In the genomic region with DNA sequence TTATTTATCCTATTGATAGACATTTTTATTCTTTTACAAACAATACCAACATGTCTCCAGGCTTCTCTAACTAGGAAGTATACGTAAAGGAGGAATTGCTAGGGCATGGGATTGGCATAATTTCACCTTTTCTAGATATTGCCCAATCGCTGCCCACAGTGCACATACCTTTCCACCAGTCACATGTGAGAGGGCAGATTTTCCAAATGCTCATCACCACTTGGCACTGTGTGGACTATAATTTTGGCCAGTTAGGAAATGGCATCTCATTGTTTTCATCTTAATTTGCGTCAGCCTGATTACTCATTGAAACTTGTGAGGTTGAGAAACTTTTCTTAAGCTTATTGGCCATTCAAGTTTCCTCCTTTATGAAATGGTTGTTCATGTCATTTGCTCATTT, we compare ENCODE assay signal across 23 cellular contexts. TPM values are rescaled to one million over a fixed set of nuclear protein-coding genes. Genes with fewer than 3 reads are reported as not detected.
DNase-seq lines count a peak whose midpoint lies in the region; ATAC-seq and TF ChIP-seq lines count a peak whose summit lies in the region.
"Had no signal": no experiment of that assay in that cellular context is flagged by ENCODE, and none has a peak within 500 bp of the region (broad histone marks: within the 10 kb centered on the region; RNA-seq: fewer than 3 reads in every experiment).

No MANE protein-coding gene starts in this region.

- H3K27me3 ChIP-seq in GM23248 (replicated peaks; ENCODE audit: insufficient read depth) (no peaks in the 10 kb centered on the region), RWPE2 (ENCODE audit: insufficient read depth, poor library complexity, severe bottlenecking) (no peaks in the 10 kb centered on the region), esophagus muscularis mucosa (no peaks in the 10 kb centered on the region)
- H3K27me3 ChIP-seq: esophagus squamous epithelium, hepatocyte, pancreas had no signal

- WGBS in GM23248 (ENCODE audit: low coverage in 1 of 2, low lambda C conversion rate in 2 of 2, missing lambda C conversion rate in 2 of 2), 2 experiments, result 62 to 65% methylated on average over 3 of the region's 3 CpGs
- 89% methylated on average over 3 of the region's 3 CpGs for WGBS in esophagus muscularis mucosa

- no peak overlapping the region for H2AFZ ChIP-seq in GM23248
- H2AFZ ChIP-seq: hepatocyte had no signal

- no peak overlapping the region for H3K4me2 ChIP-seq in GM23248 (ENCODE audit: unreplicated experiment)
- H3K4me2 ChIP-seq: hepatocyte had no signal

- no peak overlapping the region for H3K9ac ChIP-seq in GM23248

- H3K36me3 ChIP-seq in GM23248 (ENCODE audit: low read depth), result no peaks in the 10 kb centered on the region
- H3K36me3 ChIP-seq in RWPE2 (ENCODE audit: low read depth), result peaks cover 12% of the 10 kb centered on the region; the same call in 1 of the 2 replicates
- peaks cover 7 to 45% (median 17%) of the 10 kb centered on the region in 4 donors for H3K36me3 ChIP-seq in esophagus muscularis mucosa
- H3K36me3 ChIP-seq: pancreas had no signal

- TF ChIP-seq CTCF in RWPE2 (IDR thresholded peaks at IDR 0.05; ENCODE audit: poor library complexity, severe bottlenecking), result no peak
- no peak for TF ChIP-seq CTCF in esophagus muscularis mucosa (IDR thresholded peaks at IDR 0.05)
- no peak for TF ChIP-seq CTCF in GM20000 (IDR thresholded peaks at IDR 0.05; ENCODE audit: extremely low read depth, missing control alignments)

- H3K79me2 ChIP-seq in GM23248 (ENCODE audit: insufficient read depth), result no peaks in the 10 kb centered on the region

- peaks cover 16% of the 10 kb centered on the region for H3F3A ChIP-seq in GM23248 (ENCODE audit: insufficient read depth)

- ATAC-seq in RWPE2 (ENCODE audit: low read depth) (peak; percentile 82), HG02973 (IDR thresholded peaks at IDR 0.05; ENCODE audit: unreplicated experiment) (no peak)
- ATAC-seq: activated T-cell treated with anti-CD3 and anti-CD28 coated beads, Interleukin-2, amount 50 U/mL, for 72 hours; GM12878; pancreas had no signal

- no peak for TF ChIP-seq EP300 in esophagus muscularis mucosa (IDR thresholded peaks at IDR 0.05)

- H3K27ac ChIP-seq in GM23248 (peak overlapping the region; percentile 69), RWPE2 (ENCODE audit: poor library complexity, severe bottlenecking) (peak overlapping the region; percentile 44), esophagus muscularis mucosa (replicated peaks in 1 of 4) (no peak overlapping the region)
- H3K27ac ChIP-seq: esophagus squamous epithelium, pancreas had no signal

- H3K9me3 ChIP-seq in GM23248 (ENCODE audit: low read depth), result no peaks in the 10 kb centered on the region
- H3K9me3 ChIP-seq in RWPE2 (ENCODE audit: severe bottlenecking), result no peaks in the 10 kb centered on the region
- H3K9me3 ChIP-seq in esophagus muscularis mucosa, result no peaks in the 10 kb centered on the region
- H3K9me3 ChIP-seq: esophagus squamous epithelium, pancreas had no signal

- H3K9me2 ChIP-seq in GM23248 (ENCODE audit: insufficient read depth), result no peaks in the 10 kb centered on the region

- intact Hi-C loops in esophagus muscularis mucosa (cut with DNase I), result no loop called here

- in situ Hi-C loops in GM23248 (cut with MboI), result loop anchor here (25.0 kb wide), 1 partner anchor 213 kb away; no protein-coding TSS in a partner anchor

- H3K4me1 ChIP-seq in GM23248 (ENCODE audit: insufficient read depth) (peaks cover 27% of the 10 kb centered on the region), RWPE2 (ENCODE audit: insufficient read depth, poor library complexity, severe bottlenecking) (peaks cover 25% of the 10 kb centered on the region), esophagus muscularis mucosa (peaks cover 5 to 40% (median 15%) of the 10 kb centered on the region in 4 donors)

- peak; percentile 89 for DNase-seq in GM23248
- no peak for DNase-seq in RWPE2 (ENCODE audit: low spot score)
- peak; percentile 17 for DNase-seq in esophagus muscularis mucosa (ENCODE audit: extremely low spot score)
- peak; percentile 95 for DNase-seq in renal cortical epithelial cell (ENCODE audit: low read depth)
- DNase-seq in GM20000 (ENCODE audit: low spot score), result no peak
- DNase-seq in NCI-H748 (lab: John Stamatoyannopoulos, UW; ENCODE audit: unreplicated experiment), result no peak
- DNase-seq: activated CD4-positive, alpha-beta T cell treated with anti-CD3 and anti-CD28 coated beads, Interleukin-2, amount 10 ng/mL, durations not matched to agents 24 days and 14 days; activated naive CD4-positive, alpha-beta T cell treated with anti-CD3 and anti-CD28 coated beads, Interleukin-2, amount 50 U/mL, for 16 hours; activated T-cell treated with anti-CD3 and anti-CD28 coated beads, Interleukin-2, amount 50 U/mL, for 72 hours; CD8-positive, alpha-beta memory T cell; DMS53; effector CD4-positive, alpha-beta T cell; esophagus squamous epithelium; GF-D8; immature natural killer cell; NCI-H2081; NK-92 treated with Interleukin-12 subunit alpha and Interleukin-12 subunit beta, amount 100 ng/mL, for 24 hours; pancreas; substantia nigra had no signal

- H3K4me3 ChIP-seq in GM23248, result no peak overlapping the region
- H3K4me3 ChIP-seq in RWPE2 (ENCODE audit: severe bottlenecking), result no peak overlapping the region
- no peak overlapping the region for H3K4me3 ChIP-seq in esophagus muscularis mucosa
- H3K4me3 ChIP-seq: esophagus squamous epithelium, GM12878, hepatocyte, pancreas had no signal

- TF ChIP-seq POLR2A in esophagus muscularis mucosa (IDR thresholded peaks at IDR 0.05; ENCODE audit: low read depth), result no peak

- no peaks in the 10 kb centered on the region for H4K20me1 ChIP-seq in GM23248 (ENCODE audit: insufficient read depth)

RNA-seq across cellular contexts. Expression of gene POLR2M, which starts 57.4 kb away (rescaled TPM):
- 56.1 and 226 TPM in 2 replicates for total RNA-seq in GM23248 (2014; rRNA removed; shearing (Covaris generic))
- 38.6 and 39.3 TPM in 2 replicates for polyA plus RNA-seq in GM23248 (2016; fragmentation: Nextera tagmentation; extraction: Ambion mirVana)
- total RNA-seq in esophagus muscularis mucosa (100 to 1,000 TPM; 133 to 799 (median 379) TPM), renal cortical epithelial cell (35.8 and 125 TPM in 2 replicates)

RNA-seq across cellular contexts. Expression of gene MYZAP, which starts 57.4 kb away (rescaled TPM):
- not detected in 2 replicates for total RNA-seq in GM23248 (2014; rRNA removed; shearing (Covaris generic))
- polyA plus RNA-seq in GM23248 (2016; fragmentation: Nextera tagmentation; extraction: Ambion mirVana), result 0.11 and 0.13 TPM in 2 replicates
- total RNA-seq in esophagus muscularis mucosa (100 to 1,000 TPM; 192 to 274 (median 234) TPM), renal cortical epithelial cell (0.20 and 1.7 TPM in 2 replicates)
- total RNA-seq: activated CD4-positive, alpha-beta T cell treated with anti-CD3 and anti-CD28 coated beads, Interleukin-2, amount 10 ng/mL, durations not matched to agents 24 days and 14 days; CD8-positive, alpha-beta memory T cell; GM12878; NCI-H460 had no signal
- polyA plus RNA-seq: CD8-positive, alpha-beta memory T cell; GM12878 had no signal

Comparison
In these comparisons a context has a peak if more than half of its experiments do, and no peak if none do; other contexts are left out.
1. DNase-seq: peak in GM23248 (single experiment), esophagus muscularis mucosa (single experiment) and renal cortical epithelial cell (single experiment); none in RWPE2 (single experiment), GM20000 (single experiment) and NCI-H748 (single experiment).
2. H3K27ac ChIP-seq: peak in GM23248 (single experiment) and RWPE2 (single experiment); none in esophagus muscularis mucosa (0 of 4).
3. RNA of gene MYZAP, which starts 57.4 kb away (total RNA-seq): 192 to 274 TPM in esophagus muscularis mucosa; 0.20 to 1.7 TPM in renal cortical epithelial cell and not detected in GM23248; every median in the first group is over 10 times any median in the second.